In the genomic region with DNA sequence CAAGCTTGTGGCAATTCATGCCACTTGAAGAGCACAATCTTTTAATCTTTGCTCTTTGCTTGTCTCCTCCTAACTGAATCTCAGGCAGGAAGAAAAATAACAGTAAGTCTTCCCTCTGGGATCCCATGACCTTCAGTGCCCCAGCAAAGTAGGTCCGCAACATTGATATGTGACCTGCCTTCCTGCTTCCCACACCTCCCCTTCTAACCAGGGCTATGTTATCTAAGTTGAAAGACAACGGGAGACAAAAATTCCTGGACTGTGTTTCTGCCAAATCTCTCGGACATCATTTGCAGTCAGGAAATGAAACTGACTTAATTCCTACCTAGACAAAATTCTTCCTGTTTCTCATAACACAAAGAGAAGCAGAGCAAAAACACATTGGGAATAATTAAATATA, we compare ENCODE assay signal across 28 cellular contexts. TPM values are rescaled to one million over a fixed set of nuclear protein-coding genes. Genes with fewer than 3 reads are reported as not detected.
"Had no signal": no experiment of that assay in that cellular context is flagged by ENCODE, and none has a peak within 500 bp of the region (broad histone marks: within the 10 kb centered on the region; RNA-seq: fewer than 3 reads in every experiment).

No MANE protein-coding gene starts in this region.

- DNase-seq: effector CD8-positive, alpha-beta T cell; effector memory CD8-positive, alpha-beta T cell; endodermal cell; erythroblast; esophagus squamous epithelium; foreskin fibroblast; foreskin melanocyte; gastrocnemius medialis; glutamatergic neuron; heart right ventricle; hippocampal formation; left cardiac atrium; left lung; left ventricle myocardium superior; lower lobe of right lung; mesenchymal stem cell; mucosa of descending colon had no signal

- H3K4me3 Mint-ChIP-seq: dendritic cell treated with granulocyte-macrophage colony-stimulating factor and Interleukin-4, amounts not matched to agents 40 ng/mL and 50 ng/mL, for 4 days; effector memory CD8-positive, alpha-beta T cell; endodermal cell; mesothelial cell of epicardium had no signal

- H3K27me3 Mint-ChIP-seq: dendritic cell treated with granulocyte-macrophage colony-stimulating factor and Interleukin-4, amounts not matched to agents 40 ng/mL and 50 ng/mL, for 4 days; effector memory CD8-positive, alpha-beta T cell had no signal

- H3K4me1 Mint-ChIP-seq: endodermal cell had no signal

- ATAC-seq: effector memory CD8-positive, alpha-beta T cell; esophagus mucosa; left cardiac atrium; left lung; left ventricle myocardium superior; lower lobe of right lung; mucosa of descending colon had no signal

- H3K27ac ChIP-seq: coronary artery, epithelial cell of prostate, esophagus squamous epithelium, gastrocnemius medialis, left lung, lower lobe of right lung had no signal

- H3K36me3 Mint-ChIP-seq: mesothelial cell of epicardium had no signal

- H3K27ac Mint-ChIP-seq: dendritic cell treated with granulocyte-macrophage colony-stimulating factor and Interleukin-4, amounts not matched to agents 40 ng/mL and 50 ng/mL, for 4 days; effector memory CD8-positive, alpha-beta T cell; endodermal cell; mesothelial cell of epicardium had no signal

- H3K9me3 Mint-ChIP-seq: dendritic cell treated with granulocyte-macrophage colony-stimulating factor and Interleukin-4, amounts not matched to agents 40 ng/mL and 50 ng/mL, for 4 days; effector memory CD8-positive, alpha-beta T cell; endodermal cell had no signal

RNA-seq across cellular contexts. Expression of a gene that starts 53.8 kb away (rescaled TPM):
- total RNA-seq: cerebellum, dermis microvascular lymphatic vessel endothelial cell, gastrocnemius medialis, glomerular endothelial cell, kidney epithelial cell, left lung, left ventricle myocardium superior, lower lobe of right lung, lung microvascular endothelial cell, mesothelial cell of epicardium had no signal
- polyA plus RNA-seq: keratinocyte had no signal
